Comparison of ENCODE assay signal across 8 cellular contexts in the genomic region with DNA sequence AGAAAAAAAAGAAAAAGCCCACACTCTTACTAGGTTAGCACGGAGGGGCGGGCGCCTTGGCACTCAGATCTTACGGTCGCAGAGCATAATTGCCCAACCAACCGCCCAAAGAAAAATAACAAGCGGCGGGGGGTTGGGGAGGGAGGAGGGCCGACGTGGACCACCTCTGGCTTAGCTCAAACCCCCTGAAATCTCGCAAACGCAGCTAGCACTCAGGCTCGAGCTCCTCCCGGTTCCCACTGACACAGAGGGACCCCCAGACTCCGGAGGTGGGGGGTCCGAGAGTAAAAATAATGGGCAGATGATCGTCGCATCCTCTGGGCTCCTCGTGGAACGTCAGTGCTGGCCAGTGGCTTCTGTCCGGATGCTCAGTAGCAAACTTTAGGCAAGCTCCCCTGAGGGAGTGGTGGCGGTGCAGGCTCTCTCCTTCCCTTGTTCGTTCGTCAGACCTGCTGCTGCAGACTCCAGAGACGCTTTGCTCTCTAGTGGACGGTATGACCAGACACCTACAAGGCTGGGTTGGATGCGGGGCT. TPM values are rescaled to one million over a fixed set of nuclear protein-coding genes. Genes with fewer than 3 reads are reported as not detected.
A peak's percentile ranks its signal among the peaks of the same experiment; 100 is the strongest.
DNase-seq lines count a peak whose midpoint lies in the region; ATAC-seq, FAIRE-seq and TF ChIP-seq lines count a peak whose summit lies in the region.

No MANE protein-coding gene starts in this region.

- peak overlapping the region; percentile 45 to 68; a peak in 2 of 4 replicates for H3K4me2 ChIP-seq in H1 (ENCODE audit: insufficient read depth in 1 of 2, low read depth in 2 of 2, low read length in 2 of 2)

- peak in 1 of 3 experiments; percentile 3; a peak in 1 of 4 replicates for TF ChIP-seq CTCF in H1 (IDR thresholded peaks at IDR 0.05; ENCODE audit: control extremely low read depth in 1 of 3, insufficient read depth in 1 of 3, low read depth in 1 of 3, low read length in 3 of 3)
- TF ChIP-seq CTCF in omental fat pad (IDR thresholded peaks at IDR 0.05): no peak

- H2BK5ac ChIP-seq in H1 (ENCODE audit: low read depth, low read length): no peak overlapping the region; the same call in 1 of the 2 replicates

- H4K5ac ChIP-seq in H1 (ENCODE audit: insufficient read length, low read depth, low read length): no peak overlapping the region

- CTCF ChIA-PET in H1 (lab: Charles Lee; ENCODE audit: partially characterized antibody): interaction anchor here (1.0 to 3.9 kb wide), 8 partner anchors 9 to 97 kb away, joined by 4 to 19 read pairs (median 6); a partner anchor contains a TSS

- peak overlapping the region; percentile 22; the same call in 1 of the 2 replicates for H4K8ac ChIP-seq in H1 (ENCODE audit: extremely low read depth, insufficient read depth, low read length)

- no peak overlapping the region for H3K23ac ChIP-seq in H1 (ENCODE audit: insufficient read length)

- TF ChIP-seq EP300 in H1 (IDR thresholded peaks at IDR 0.05; ENCODE audit: borderline replicate concordance in 1 of 2, low read depth in 2 of 2, low read length in 2 of 2): no peak

- H2BK120ac ChIP-seq in H1 (replicated peaks; ENCODE audit: low read depth, low read length): no peak overlapping the region

- H3K4me1 ChIP-seq in H1 (replicated peaks in 1 of 4; ENCODE audit: control insufficient read depth in 3 of 4, insufficient read depth in 4 of 4, low read length in 3 of 4): peaks cover 0 to 3% (median 0%) of the 10 kb centered on the region in 4 experiments; a peak in 3 of 7 replicates

- no peak overlapping the region for H2AFZ ChIP-seq in H1 (ENCODE audit: low read length)

- no peak overlapping the region for H2BK20ac ChIP-seq in H1 (ENCODE audit: low read length)

- H3K79me1 ChIP-seq in H1 (ENCODE audit: low read depth, low read length): no peaks in the 10 kb centered on the region

- no peak overlapping the region for H2BK15ac ChIP-seq in H1 (ENCODE audit: low read length)

- H3K9me3 ChIP-seq in H1 (ENCODE audit: insufficient read depth in 2 of 2, low read depth in 1 of 2, low read length in 1 of 2): no peaks in the 10 kb centered on the region

- H2AK5ac ChIP-seq in H1 (ENCODE audit: low read depth, low read length): no peak overlapping the region

- H3K14ac ChIP-seq in H1 (ENCODE audit: insufficient read length): no peak overlapping the region

- peak overlapping the region in 2 of 4 experiments; percentile 26 to 40; a peak in 2 of 8 replicates for H3K4me3 ChIP-seq in H1 (ENCODE audit: extremely low read depth in 1 of 4, insufficient read depth in 2 of 4, low read depth in 3 of 4, low read length in 4 of 4)

- no peak for FAIRE-seq in H1 (lab: Jason Lieb, UNC)

- H4K20me1 ChIP-seq in H1 (replicated peaks in 1 of 2; ENCODE audit: control insufficient read depth in 1 of 2, insufficient read depth in 2 of 2, low read length in 2 of 2): no peaks in the 10 kb centered on the region

- no peak overlapping the region for H3K27ac ChIP-seq in H1 (ENCODE audit: low read depth, low read length)

- H3K79me2 ChIP-seq in H1 (ENCODE audit: control insufficient read depth in 1 of 2, insufficient read depth in 2 of 2, low read length in 2 of 2): no peaks in the 10 kb centered on the region

- no peak for TF ChIP-seq POLR2A in H1 (IDR thresholded peaks at IDR 0.05; ENCODE audit: control extremely low read depth in 1 of 2, low read depth in 2 of 2, low read length in 2 of 2)

- no peak overlapping the region for H3K4ac ChIP-seq in H1 (replicated peaks; ENCODE audit: insufficient read length, low read depth, low read length)

- no peak overlapping the region; the same call in 1 of the 2 replicates for H3K18ac ChIP-seq in H1 (ENCODE audit: extremely low read depth, low read length)

- no peak overlapping the region for H3K56ac ChIP-seq in H1 (replicated peaks; ENCODE audit: insufficient read length, low read depth, low read length)

- H3K27me3 ChIP-seq in H1 (replicated peaks in 1 of 4; ENCODE audit: control insufficient read depth in 3 of 4, extremely low read depth in 1 of 4, insufficient read depth in 3 of 4, low read length in 3 of 4): no peaks in the 10 kb centered on the region

- ATAC-seq in omental fat pad (ENCODE audit: low FRiP score) (peak; percentile 51), GM19463 (IDR thresholded peaks at IDR 0.05; ENCODE audit: unreplicated experiment) (no peak), HG03571 (IDR thresholded peaks at IDR 0.05; ENCODE audit: unreplicated experiment) (no peak)

- no peak overlapping the region for H4K91ac ChIP-seq in H1 (replicated peaks; ENCODE audit: insufficient read length, low read length)

- no peak overlapping the region; a peak in 1 of 7 replicates for H3K9ac ChIP-seq in H1 (replicated peaks in 1 of 4; ENCODE audit: extremely low read depth in 1 of 4, low read depth in 3 of 4, low read length in 3 of 4)

- H3K36me3 ChIP-seq in H1 (ENCODE audit: control insufficient read depth in 2 of 4, insufficient read depth in 4 of 4, low read length in 3 of 4): no peaks in the 10 kb centered on the region

- no peak overlapping the region for H2BK12ac ChIP-seq in H1 (ENCODE audit: low read depth, low read length)

- POLR2A ChIA-PET in H1 (lab: Charles Lee; ENCODE audit: partially characterized antibody): interaction anchor here (0.9 to 1.3 kb wide), 3 partner anchors 9 to 18 kb away, joined by 3 read pairs; no protein-coding TSS in a partner anchor

- TF ChIP-seq RAD21 in H1 (IDR thresholded peaks at IDR 0.05 in 1 of 2, conservative IDR thresholded peaks at IDR 0.05 in 1 of 2; ENCODE audit: low read depth in 2 of 2, low read length in 2 of 2): 0 out of 4 replicates have a peak, but pooled peaks of 1 of the 2 experiments have one; percentile 11

- DNase-seq in DMS153 (lab: John Stamatoyannopoulos, UW) (peak; percentile 51), NCI-H1092 treated with DMSO at 0.1 percent for 48 hours (lab: John Stamatoyannopoulos, UW) (peak; percentile 69), H1 (ENCODE audit: low read depth in 1 of 2, low spot score in 2 of 2) (peak in 1 of 2 experiments; percentile 54), omental fat pad (ENCODE audit: low spot score) (no peak), NCI-H2196 treated with DMSO at 0.1 percent for 48 hours (lab: John Stamatoyannopoulos, UW; ENCODE audit: unreplicated experiment) (no peak), SW 1271 (lab: John Stamatoyannopoulos, UW) (no peak)

- 57% methylated on average over 23 of the region's 27 CpGs; no CpG with 5 or more reads in 1 of the 2 experiments for WGBS in H1 (ENCODE audit: extremely low coverage in 1 of 2, insufficient coverage in 1 of 2, insufficient read length in 1 of 2, insufficient replicate concordance in 2 of 2, low coverage in 1 of 2, low lambda C conversion rate in 2 of 2, missing lambda C conversion rate in 1 of 2), 2 experiments

- H3K23me2 ChIP-seq in H1 (ENCODE audit: low read depth, low read length): peaks cover 7% of the 10 kb centered on the region; the same call in 1 of the 2 replicates

TF ChIP-seq in H1, 55 proteins besides CTCF, POLR2A, EP300 and RAD21 (continues in another document):
- no peak for TF ChIP-seq ASH2L (IDR thresholded peaks at IDR 0.05; ENCODE audit: low read length)
- no peak for TF ChIP-seq KDM5A (IDR thresholded peaks at IDR 0.05; ENCODE audit: low read length)
- no peak for TF ChIP-seq GABPA (IDR thresholded peaks at IDR 0.05; ENCODE audit: borderline replicate concordance, insufficient read depth, low read length)

RNA-seq across cellular contexts. Expression of a gene that starts 12.0 kb away (rescaled TPM):
- not detected in 2 replicates for total RNA-seq in H1 (2021; fragmentation: NEBNext Ultra II Directional; extraction: Animal tissue kit (Norgen Biotek cat#: 25700))
- not detected in 2 replicates for polyA plus RNA-seq in H1 (2011; rRNA removed)
- polyA plus RNA-seq in H1 (2011; cell fraction: cytosol; rRNA removed): 0.27 TPM
- polyA plus RNA-seq in H1 (2011; cell fraction: nucleus; rRNA removed): 0.87 TPM
- 0.16 to 0.34 TPM in 2 of 4 replicates, not detected in the others for polyA plus RNA-seq in H1 (2012, experiment 1 of 2)
- polyA plus RNA-seq in H1 (2012, experiment 2 of 2): not detected
- not detected for polyA plus RNA-seq in H1 (2013, experiment 1 of 2)
- polyA plus RNA-seq in H1 (2013, experiment 2 of 2): 0.07 TPM
- polyA minus RNA-seq in H1 (2011; rRNA and poly(A)+ RNA removed): 0.60 TPM in 1 of 2 replicates, not detected in the other
- not detected for polyA minus RNA-seq in H1 (2011; cell fraction: cytosol; rRNA and poly(A)+ RNA removed)
- not detected for polyA minus RNA-seq in H1 (2011; cell fraction: nucleus; rRNA and poly(A)+ RNA removed)
- total RNA-seq in omental fat pad: not detected

RNA-seq across cellular contexts. Expression of a gene that starts 13.4 kb away (rescaled TPM):
- total RNA-seq in H1 (2021; fragmentation: NEBNext Ultra II Directional; extraction: Animal tissue kit (Norgen Biotek cat#: 25700)): 0.21 and 0.43 TPM in 2 replicates
- polyA plus RNA-seq in H1 (2011; rRNA removed): 0.13 and 0.20 TPM in 2 replicates
- 0.05 TPM for polyA plus RNA-seq in H1 (2011; cell fraction: cytosol; rRNA removed)
- polyA plus RNA-seq in H1 (2011; cell fraction: nucleus; rRNA removed): 0.36 TPM
- polyA plus RNA-seq in H1 (2012, experiment 1 of 2): 0.07 to 0.27 TPM (median 0.08 TPM) in 3 of 4 replicates, not detected in the other
- polyA plus RNA-seq in H1 (2012, experiment 2 of 2): 0.07 TPM
- polyA plus RNA-seq in H1 (2013, experiment 1 of 2): 0.12 TPM
- polyA plus RNA-seq in H1 (2013, experiment 2 of 2): 0.09 TPM
- polyA minus RNA-seq in H1 (2011; rRNA and poly(A)+ RNA removed): 0.05 TPM in 1 of 2 replicates, not detected in the other
- not detected for polyA minus RNA-seq in H1 (2011; cell fraction: cytosol; rRNA and poly(A)+ RNA removed)
- 1.3 TPM for polyA minus RNA-seq in H1 (2011; cell fraction: nucleus; rRNA and poly(A)+ RNA removed)
- total RNA-seq in omental fat pad: 100 to 1,000 TPM in 2 of 4 donors, 10 to 100 TPM in 2; 40.0 to 218 (median 127) TPM

RNA-seq across cellular contexts. Expression of a gene that starts 31.0 kb away (rescaled TPM):
- 20.3 and 20.9 TPM in 2 replicates for total RNA-seq in H1 (2021; fragmentation: NEBNext Ultra II Directional; extraction: Animal tissue kit (Norgen Biotek cat#: 25700))
- polyA plus RNA-seq in H1 (2011; rRNA removed): 35.2 and 51.8 TPM in 2 replicates
- 37.5 TPM for polyA plus RNA-seq in H1 (2011; cell fraction: cytosol; rRNA removed)
- polyA plus RNA-seq in H1 (2011; cell fraction: nucleus; rRNA removed): 41.5 TPM
- 26.6 to 32.0 TPM (median 28.6 TPM) in 4 replicates for polyA plus RNA-seq in H1 (2012, experiment 1 of 2)
- 32.8 TPM for polyA plus RNA-seq in H1 (2012, experiment 2 of 2)
- polyA plus RNA-seq in H1 (2013, experiment 1 of 2): 10.2 TPM
- 10.7 TPM for polyA plus RNA-seq in H1 (2013, experiment 2 of 2)
- polyA minus RNA-seq in H1 (2011; rRNA and poly(A)+ RNA removed): 29.1 and 46.5 TPM in 2 replicates
- polyA minus RNA-seq in H1 (2011; cell fraction: cytosol; rRNA and poly(A)+ RNA removed): 23.2 TPM
- 25.6 TPM for polyA minus RNA-seq in H1 (2011; cell fraction: nucleus; rRNA and poly(A)+ RNA removed)
- total RNA-seq in omental fat pad: 100 to 1,000 TPM in 2 of 4 donors, 10 to 100 TPM in 2; 77.6 to 147 (median 93.7) TPM

RNA-seq across cellular contexts. Expression of a gene that starts 50.2 kb away (rescaled TPM):
- 7.0 and 8.2 TPM in 2 replicates for total RNA-seq in H1 (2021; fragmentation: NEBNext Ultra II Directional; extraction: Animal tissue kit (Norgen Biotek cat#: 25700))
- polyA plus RNA-seq in H1 (2011; rRNA removed): 6.2 and 8.1 TPM in 2 replicates
- polyA plus RNA-seq in H1 (2011; cell fraction: cytosol; rRNA removed): 5.8 TPM
- polyA plus RNA-seq in H1 (2011; cell fraction: nucleus; rRNA removed): 11.8 TPM
- polyA plus RNA-seq in H1 (2012, experiment 1 of 2): 4.1 to 7.0 TPM (median 5.3 TPM) in 4 replicates
- 1.9 TPM for polyA plus RNA-seq in H1 (2012, experiment 2 of 2)
- polyA plus RNA-seq in H1 (2013, experiment 1 of 2): 1.3 TPM
- 1.2 TPM for polyA plus RNA-seq in H1 (2013, experiment 2 of 2)
- polyA minus RNA-seq in H1 (2011; rRNA and poly(A)+ RNA removed): 11.3 and 14.8 TPM in 2 replicates
- 3.5 TPM for polyA minus RNA-seq in H1 (2011; cell fraction: cytosol; rRNA and poly(A)+ RNA removed)
- polyA minus RNA-seq in H1 (2011; cell fraction: nucleus; rRNA and poly(A)+ RNA removed): 6.6 TPM
- total RNA-seq in omental fat pad: not detected

Comparison
In these comparisons a context has a peak if more than half of its experiments do, and no peak if none do; other contexts are left out.
1. DNase-seq: peak in DMS153 (single experiment) and NCI-H1092 treated with DMSO at 0.1 percent for 48 hours (single experiment); none in omental fat pad (single experiment), NCI-H2196 treated with DMSO at 0.1 percent for 48 hours (single experiment) and SW 1271 (0 of 2).
2. RNA of a gene that starts 13.4 kb away (total RNA-seq): 40.0 to 218 TPM in omental fat pad; 0.21 to 0.43 TPM in H1; every median in the first group is over 10 times any median in the second.